Comparison of ENCODE assay signal across 12 cellular contexts in the genomic region with DNA sequence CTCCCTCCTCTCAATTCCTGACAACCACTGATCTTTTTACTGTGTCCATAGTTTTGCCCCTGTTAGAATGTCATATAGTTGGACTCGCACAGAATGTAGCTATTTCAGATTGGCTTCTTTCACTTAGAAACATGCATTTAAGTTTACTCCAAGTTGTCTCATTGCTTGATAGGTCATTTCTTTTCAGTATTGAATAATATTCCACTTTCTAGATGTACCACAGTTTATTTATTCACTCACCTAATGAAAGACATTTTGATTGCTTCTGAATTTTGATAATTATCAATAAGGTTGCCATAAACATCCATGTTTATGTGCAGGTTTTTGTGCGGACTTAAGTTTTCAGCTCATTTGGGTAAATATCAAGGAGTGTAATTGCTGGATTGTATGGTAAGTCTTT. TPM values are rescaled to one million over a fixed set of nuclear protein-coding genes. Genes with fewer than 3 reads are reported as not detected.
"Had no signal": no experiment of that assay in that cellular context is flagged by ENCODE, and none has a peak within 500 bp of the region (broad histone marks: within the 10 kb centered on the region; RNA-seq: fewer than 3 reads in every experiment).

No MANE protein-coding gene starts in this region.

- H3K36me3 ChIP-seq: HAP-1 had no signal

- H3K9ac ChIP-seq: GM23248 had no signal

- ATAC-seq: GM23338, HCT116 had no signal

- H3K27ac ChIP-seq: GM23248 had no signal

- FAIRE-seq: H1, H54 had no signal

- H3K4me1 ChIP-seq: HAP-1 had no signal

- DNase-seq: GM23248, GOT3, H7, H9, HCEC 1CT, HFFc6 had no signal

- H2AFZ ChIP-seq: GM23248, GM23338 had no signal

- H3K4me3 ChIP-seq: GM23248, GM23338, HAP-1 had no signal

- H3K4me2 ChIP-seq: GM23338 had no signal

RNA-seq across cellular contexts. Expression of a gene that starts 38.5 kb away (rescaled TPM):
- total RNA-seq: GM23248, H4, H7 had no signal
